ENCODE assay signal across 3 cellular contexts in the genomic region with DNA sequence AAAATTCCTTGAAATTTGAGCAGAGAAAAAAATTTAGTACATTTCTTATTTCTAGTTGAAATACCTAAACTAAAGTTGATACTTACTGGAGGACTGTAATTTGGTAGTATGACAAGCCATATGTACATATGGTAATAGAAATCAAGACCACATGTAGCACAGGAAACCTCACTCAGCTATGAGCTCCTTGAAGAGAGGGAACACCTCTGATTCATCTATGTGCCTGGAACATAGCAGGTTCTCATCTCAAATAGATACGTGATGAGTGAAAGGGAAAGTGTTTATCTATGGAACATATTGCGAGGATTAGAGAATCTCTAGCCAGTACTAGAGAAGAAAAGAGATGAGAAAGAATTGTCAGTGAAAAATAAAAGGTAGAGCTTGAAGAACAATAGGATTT.
TF ChIP-seq lines count a peak whose summit lies in the region.

No MANE protein-coding gene starts in this region.

TF ChIP-seq in SK-N-SH treated with all-trans-retinoic acid at 6 μM for 48 hours, 23 proteins besides CTCF, POLR2A, EP300 and RAD21:
- no peak for TF ChIP-seq ZNF70 (CRISPR knock-in tag; IDR thresholded peaks at IDR 0.05)
- TF ChIP-seq, protein P1, sequence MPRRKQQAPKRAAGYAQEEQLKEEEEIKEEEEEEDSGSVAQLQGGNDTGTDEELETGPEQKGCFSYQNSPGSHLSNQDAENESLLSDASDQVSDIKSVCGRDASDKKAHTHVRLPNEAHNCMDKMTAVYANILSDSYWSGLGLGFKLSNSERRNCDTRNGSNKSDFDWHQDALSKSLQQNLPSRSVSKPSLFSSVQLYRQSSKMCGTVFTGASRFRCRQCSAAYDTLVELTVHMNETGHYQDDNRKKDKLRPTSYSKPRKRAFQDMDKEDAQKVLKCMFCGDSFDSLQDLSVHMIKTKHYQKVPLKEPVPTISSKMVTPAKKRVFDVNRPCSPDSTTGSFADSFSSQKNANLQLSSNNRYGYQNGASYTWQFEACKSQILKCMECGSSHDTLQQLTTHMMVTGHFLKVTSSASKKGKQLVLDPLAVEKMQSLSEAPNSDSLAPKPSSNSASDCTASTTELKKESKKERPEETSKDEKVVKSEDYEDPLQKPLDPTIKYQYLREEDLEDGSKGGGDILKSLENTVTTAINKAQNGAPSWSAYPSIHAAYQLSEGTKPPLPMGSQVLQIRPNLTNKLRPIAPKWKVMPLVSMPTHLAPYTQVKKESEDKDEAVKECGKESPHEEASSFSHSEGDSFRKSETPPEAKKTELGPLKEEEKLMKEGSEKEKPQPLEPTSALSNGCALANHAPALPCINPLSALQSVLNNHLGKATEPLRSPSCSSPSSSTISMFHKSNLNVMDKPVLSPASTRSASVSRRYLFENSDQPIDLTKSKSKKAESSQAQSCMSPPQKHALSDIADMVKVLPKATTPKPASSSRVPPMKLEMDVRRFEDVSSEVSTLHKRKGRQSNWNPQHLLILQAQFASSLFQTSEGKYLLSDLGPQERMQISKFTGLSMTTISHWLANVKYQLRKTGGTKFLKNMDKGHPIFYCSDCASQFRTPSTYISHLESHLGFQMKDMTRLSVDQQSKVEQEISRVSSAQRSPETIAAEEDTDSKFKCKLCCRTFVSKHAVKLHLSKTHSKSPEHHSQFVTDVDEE (CRISPR knock-in tag; IDR thresholded peaks at IDR 0.05) = no peak

TF ChIP-seq in SK-N-SH, 30 proteins besides CTCF, POLR2A, EP300 and RAD21:
- TF ChIP-seq RXRA (IDR thresholded peaks at IDR 0.05; ENCODE audit: borderline replicate concordance, low read depth) (no peak), TEAD4 (IDR thresholded peaks at IDR 0.05; ENCODE audit: borderline replicate concordance, insufficient read depth) (no peak), FOXJ3 (CRISPR knock-in tag; IDR thresholded peaks at IDR 0.05) (no peak), SMC3 (IDR thresholded peaks at IDR 0.05; ENCODE audit: low read depth, low read length) (no peak), MEF2A (IDR thresholded peaks at IDR 0.05; ENCODE audit: borderline replicate concordance, low read depth) (no peak), TCF12 (IDR thresholded peaks at IDR 0.05) (no peak), EZH2phosphoT487 (IDR thresholded peaks at IDR 0.05; ENCODE audit: borderline replicate concordance, low read depth) (no peak), SIN3A (IDR thresholded peaks at IDR 0.05; ENCODE audit: borderline replicate concordance, low read depth, low read length) (no peak)
- TF ChIP-seq, protein P2, sequence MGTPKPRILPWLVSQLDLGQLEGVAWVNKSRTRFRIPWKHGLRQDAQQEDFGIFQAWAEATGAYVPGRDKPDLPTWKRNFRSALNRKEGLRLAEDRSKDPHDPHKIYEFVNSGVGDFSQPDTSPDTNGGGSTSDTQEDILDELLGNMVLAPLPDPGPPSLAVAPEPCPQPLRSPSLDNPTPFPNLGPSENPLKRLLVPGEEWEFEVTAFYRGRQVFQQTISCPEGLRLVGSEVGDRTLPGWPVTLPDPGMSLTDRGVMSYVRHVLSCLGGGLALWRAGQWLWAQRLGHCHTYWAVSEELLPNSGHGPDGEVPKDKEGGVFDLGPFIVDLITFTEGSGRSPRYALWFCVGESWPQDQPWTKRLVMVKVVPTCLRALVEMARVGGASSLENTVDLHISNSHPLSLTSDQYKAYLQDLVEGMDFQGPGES (IDR thresholded peaks at IDR 0.05; ENCODE audit: low read depth, low read length) = no peak
- TF ChIP-seq, protein P3, sequence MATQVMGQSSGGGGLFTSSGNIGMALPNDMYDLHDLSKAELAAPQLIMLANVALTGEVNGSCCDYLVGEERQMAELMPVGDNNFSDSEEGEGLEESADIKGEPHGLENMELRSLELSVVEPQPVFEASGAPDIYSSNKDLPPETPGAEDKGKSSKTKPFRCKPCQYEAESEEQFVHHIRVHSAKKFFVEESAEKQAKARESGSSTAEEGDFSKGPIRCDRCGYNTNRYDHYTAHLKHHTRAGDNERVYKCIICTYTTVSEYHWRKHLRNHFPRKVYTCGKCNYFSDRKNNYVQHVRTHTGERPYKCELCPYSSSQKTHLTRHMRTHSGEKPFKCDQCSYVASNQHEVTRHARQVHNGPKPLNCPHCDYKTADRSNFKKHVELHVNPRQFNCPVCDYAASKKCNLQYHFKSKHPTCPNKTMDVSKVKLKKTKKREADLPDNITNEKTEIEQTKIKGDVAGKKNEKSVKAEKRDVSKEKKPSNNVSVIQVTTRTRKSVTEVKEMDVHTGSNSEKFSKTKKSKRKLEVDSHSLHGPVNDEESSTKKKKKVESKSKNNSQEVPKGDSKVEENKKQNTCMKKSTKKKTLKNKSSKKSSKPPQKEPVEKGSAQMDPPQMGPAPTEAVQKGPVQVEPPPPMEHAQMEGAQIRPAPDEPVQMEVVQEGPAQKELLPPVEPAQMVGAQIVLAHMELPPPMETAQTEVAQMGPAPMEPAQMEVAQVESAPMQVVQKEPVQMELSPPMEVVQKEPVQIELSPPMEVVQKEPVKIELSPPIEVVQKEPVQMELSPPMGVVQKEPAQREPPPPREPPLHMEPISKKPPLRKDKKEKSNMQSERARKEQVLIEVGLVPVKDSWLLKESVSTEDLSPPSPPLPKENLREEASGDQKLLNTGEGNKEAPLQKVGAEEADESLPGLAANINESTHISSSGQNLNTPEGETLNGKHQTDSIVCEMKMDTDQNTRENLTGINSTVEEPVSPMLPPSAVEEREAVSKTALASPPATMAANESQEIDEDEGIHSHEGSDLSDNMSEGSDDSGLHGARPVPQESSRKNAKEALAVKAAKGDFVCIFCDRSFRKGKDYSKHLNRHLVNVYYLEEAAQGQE (IDR thresholded peaks at IDR 0.05; ENCODE audit: low read depth, low read length) = no peak
- TF ChIP-seq, protein P4, sequence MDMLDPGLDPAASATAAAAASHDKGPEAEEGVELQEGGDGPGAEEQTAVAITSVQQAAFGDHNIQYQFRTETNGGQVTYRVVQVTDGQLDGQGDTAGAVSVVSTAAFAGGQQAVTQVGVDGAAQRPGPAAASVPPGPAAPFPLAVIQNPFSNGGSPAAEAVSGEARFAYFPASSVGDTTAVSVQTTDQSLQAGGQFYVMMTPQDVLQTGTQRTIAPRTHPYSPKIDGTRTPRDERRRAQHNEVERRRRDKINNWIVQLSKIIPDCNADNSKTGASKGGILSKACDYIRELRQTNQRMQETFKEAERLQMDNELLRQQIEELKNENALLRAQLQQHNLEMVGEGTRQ (IDR thresholded peaks at IDR 0.05; ENCODE audit: borderline replicate concordance, low read depth, low read length) = no peak

TF ChIP-seq in IMR-90, 13 proteins besides CTCF, POLR2A, EP300 and RAD21:
- TF ChIP-seq RCOR1 (IDR thresholded peaks at IDR 0.05; ENCODE audit: insufficient replicate concordance, low read length) = no peak
- no peak for TF ChIP-seq NFE2L2 (IDR thresholded peaks at IDR 0.05; ENCODE audit: low read depth, low read length)
- no peak for TF ChIP-seq BHLHE40 (IDR thresholded peaks at IDR 0.05; ENCODE audit: low read depth, low read length)
- no peak for TF ChIP-seq CEBPB (IDR thresholded peaks at IDR 0.05; ENCODE audit: low read depth, low read length)
- TF ChIP-seq CHD1 (IDR thresholded peaks at IDR 0.05; ENCODE audit: low read depth, low read length) = no peak
- TF ChIP-seq, protein P4 (IDR thresholded peaks at IDR 0.05; ENCODE audit: low read depth, low read length) = no peak
- TF ChIP-seq MAZ (IDR thresholded peaks at IDR 0.05; ENCODE audit: borderline replicate concordance, low read depth, low read length) = no peak
- no peak for TF ChIP-seq FOS (IDR thresholded peaks at IDR 0.05; ENCODE audit: low read depth, low read length)
- no peak for TF ChIP-seq SMC3 (IDR thresholded peaks at IDR 0.05; ENCODE audit: low read depth, low read length)
- TF ChIP-seq, protein P5, sequence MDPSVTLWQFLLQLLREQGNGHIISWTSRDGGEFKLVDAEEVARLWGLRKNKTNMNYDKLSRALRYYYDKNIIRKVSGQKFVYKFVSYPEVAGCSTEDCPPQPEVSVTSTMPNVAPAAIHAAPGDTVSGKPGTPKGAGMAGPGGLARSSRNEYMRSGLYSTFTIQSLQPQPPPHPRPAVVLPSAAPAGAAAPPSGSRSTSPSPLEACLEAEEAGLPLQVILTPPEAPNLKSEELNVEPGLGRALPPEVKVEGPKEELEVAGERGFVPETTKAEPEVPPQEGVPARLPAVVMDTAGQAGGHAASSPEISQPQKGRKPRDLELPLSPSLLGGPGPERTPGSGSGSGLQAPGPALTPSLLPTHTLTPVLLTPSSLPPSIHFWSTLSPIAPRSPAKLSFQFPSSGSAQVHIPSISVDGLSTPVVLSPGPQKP (IDR thresholded peaks at IDR 0.05; ENCODE audit: borderline replicate concordance, low read depth, low read length) = no peak
- TF ChIP-seq MXI1 (IDR thresholded peaks at IDR 0.05; ENCODE audit: borderline replicate concordance, low read depth, low read length) = no peak
- TF ChIP-seq MAFK (IDR thresholded peaks at IDR 0.05; ENCODE audit: low read depth, low read length) = no peak
- no peak for TF ChIP-seq RFX5 (IDR thresholded peaks at IDR 0.05; ENCODE audit: low read depth, low read length)
